Comparison of ENCODE assay signal across 8 cellular contexts in genomic region chr22:41762980-41763779, GRCh38. TPM values are rescaled to one million over a fixed set of nuclear protein-coding genes. Genes with fewer than 3 reads are reported as not detected.
DNase-seq lines count a peak whose midpoint lies in the region; ATAC-seq lines count a peak whose summit lies in the region.

No MANE protein-coding gene starts in this region.

- ATAC-seq in HG03342 (IDR thresholded peaks at IDR 0.05; ENCODE audit: unreplicated experiment) = no peak
- no peak for ATAC-seq in GM21528 (IDR thresholded peaks at IDR 0.05; ENCODE audit: low FRiP score, unreplicated experiment)

- peak; percentile 5 for DNase-seq in NK-92 treated with Interleukin-12 subunit alpha and Interleukin-12 subunit beta, amount 100 ng/mL, for 24 hours (lab: John Stamatoyannopoulos, UW)
- DNase-seq in NK-92 (lab: John Stamatoyannopoulos, UW; ENCODE audit: unreplicated experiment) = no peak
- DNase-seq in NCI-H345 (lab: John Stamatoyannopoulos, UW) = peak; percentile 86
- peak; percentile 21 for DNase-seq in amniotic epithelial cell (ENCODE audit: low read depth)
- DNase-seq in myocyte (ENCODE audit: low read depth) = peak; percentile 8
- no peak for DNase-seq in 8988T

RNA-seq across cellular contexts. Expression of gene CCDC134, which starts 37.3 kb away (rescaled TPM):
- 12.3 and 22.1 TPM in 2 replicates for total RNA-seq in myocyte
- polyA plus RNA-seq in myocyte (2012) = 4.7 TPM

Comparison
In these comparisons a context has a peak if more than half of its experiments do, and no peak if none do; other contexts are left out.
1. DNase-seq: peak in NK-92 treated with Interleukin-12 subunit alpha and Interleukin-12 subunit beta, amount 100 ng/mL, for 24 hours (single experiment), NCI-H345 (single experiment), amniotic epithelial cell (single experiment) and myocyte (single experiment); none in NK-92 (single experiment) and 8988T (single experiment).